8 cellular contexts compared by ENCODE assay signal in genomic region chr22:23591203-23591791, GRCh38. TPM values are rescaled to one million over a fixed set of nuclear protein-coding genes. Genes with fewer than 3 reads are reported as not detected.
DNase-seq lines count a peak whose midpoint lies in the region.

No MANE protein-coding gene starts in this region.

- CTCF ChIA-PET in activated CD4-positive, alpha-beta memory T cell treated with anti-CD3 and anti-CD28 coated beads for 36 hours (lab: Charles Lee) = interaction anchor here (0.5 to 1.7 kb wide), 15 partner anchors 9 to 267 kb away, joined by 3 to 6 read pairs (median 3); partner anchors contain the start of gene IGLL1

- peaks cover 2% of the 10 kb centered on the region for H3K4me1 Mint-ChIP-seq in activated CD4-positive, alpha-beta memory T cell treated with anti-CD3 and anti-CD28 coated beads for 36 hours (ENCODE audit: low read depth)

- no peaks in the 10 kb centered on the region for H3K27me3 Mint-ChIP-seq in activated CD4-positive, alpha-beta memory T cell treated with anti-CD3 and anti-CD28 coated beads for 36 hours

- no peak overlapping the region for H3K4me3 Mint-ChIP-seq in activated CD4-positive, alpha-beta memory T cell treated with anti-CD3 and anti-CD28 coated beads for 36 hours

- no peak overlapping the region for H3K27ac Mint-ChIP-seq in activated CD4-positive, alpha-beta memory T cell treated with anti-CD3 and anti-CD28 coated beads for 36 hours

- intact Hi-C loops in activated CD4-positive, alpha-beta memory T cell treated with anti-CD3 and anti-CD28 coated beads for 36 hours (cut with micrococcal nuclease) = loop anchor here (1.0 kb wide), 1 partner anchor 49 kb away; no protein-coding TSS in a partner anchor

- H3K9me3 Mint-ChIP-seq in activated CD4-positive, alpha-beta memory T cell treated with anti-CD3 and anti-CD28 coated beads for 36 hours = peaks cover 3% of the 10 kb centered on the region

- DNase-seq in NCI-H510A treated with DMSO at 0.1 percent for 48 hours (lab: John Stamatoyannopoulos, UW) = peak; percentile 7
- DNase-seq in NCI-H510A (lab: John Stamatoyannopoulos, UW) = no peak
- peak; percentile 35 for DNase-seq in NCI-H345 treated with DMSO at 0.1 percent for 48 hours (lab: John Stamatoyannopoulos, UW; ENCODE audit: unreplicated experiment)
- peak; percentile 62 for DNase-seq in activated CD4-positive, alpha-beta memory T cell treated with anti-CD3 and anti-CD28 coated beads for 36 hours
- DNase-seq in effector CD8-positive, alpha-beta T cell (lab: John Stamatoyannopoulos, UW) = peak; percentile 24
- peak; percentile 39 for DNase-seq in midbrain (lab: John Stamatoyannopoulos, UW)
- DNase-seq in stimulated activated CD8-positive, alpha-beta memory T cell treated with anti-CD3 and anti-CD28 coated beads, Interleukin-4, amount 100 ng/mL, for 24 hours (ENCODE audit: low read depth) = peak; percentile 35
- DNase-seq in NCI-H187 (lab: John Stamatoyannopoulos, UW) = no peak

- POLR2A ChIA-PET in activated CD4-positive, alpha-beta memory T cell treated with anti-CD3 and anti-CD28 coated beads for 36 hours (lab: Charles Lee) = no interaction called here

- no peaks in the 10 kb centered on the region for H3K36me3 Mint-ChIP-seq in activated CD4-positive, alpha-beta memory T cell treated with anti-CD3 and anti-CD28 coated beads for 36 hours

RNA-seq across cellular contexts. Expression of gene IGLL1, which starts 11.2 kb away (rescaled TPM):
- total RNA-seq in activated CD4-positive, alpha-beta memory T cell treated with anti-CD3 and anti-CD28 coated beads for 36 hours = not detected

RNA-seq across cellular contexts. Expression of gene DRICH1, which starts 40.8 kb away (rescaled TPM):
- total RNA-seq in activated CD4-positive, alpha-beta memory T cell treated with anti-CD3 and anti-CD28 coated beads for 36 hours = under 1 TPM; 0.36 to 0.62 TPM

Comparison
In these comparisons a context has a peak if more than half of its experiments do, and no peak if none do; other contexts are left out.
1. DNase-seq: peak in NCI-H510A treated with DMSO at 0.1 percent for 48 hours (single experiment), NCI-H345 treated with DMSO at 0.1 percent for 48 hours (single experiment), activated CD4-positive, alpha-beta memory T cell treated with anti-CD3 and anti-CD28 coated beads for 36 hours (single experiment), effector CD8-positive, alpha-beta T cell (single experiment), midbrain (single experiment) and stimulated activated CD8-positive, alpha-beta memory T cell treated with anti-CD3 and anti-CD28 coated beads, Interleukin-4, amount 100 ng/mL, for 24 hours (single experiment); none in NCI-H510A (single experiment) and NCI-H187 (0 of 2).